Comparison of ENCODE assay signal across 34 cellular contexts in genomic region chr4:95300304-95300703, GRCh38.
"Had no signal": no experiment of that assay in that cellular context is flagged by ENCODE, and none has a peak within 500 bp of the region (broad histone marks: within the 10 kb centered on the region; RNA-seq: fewer than 3 reads in every experiment).

No MANE protein-coding gene starts in this region.

- DNase-seq: Karpas-422, Kasumi-1, MG63, MM.1S, MV-4-11, NCI-H1048, NCI-H1092, NCI-H1092 treated with DMSO at 0.1 percent for 48 hours, NCI-H1105, NCI-H1105 treated with DMSO at 0.1 percent for 48 hours, NCI-H1417, NCI-H1417 treated with DMSO at 0.1 percent for 48 hours, NCI-H1436, NCI-H1436 treated with DMSO at 0.1 percent for 48 hours, NCI-H146, NCI-H1694, NCI-H1694 treated with DMSO at 0.1 percent for 48 hours, NCI-H187, NCI-H187 treated with DMSO at 0.1 percent for 48 hours, NCI-H1930, NCI-H2029, NCI-H2029 treated with DMSO at 0.1 percent for 48 hours, NCI-H2081, NCI-H2081 treated with DMSO at 0.1 percent for 48 hours, NCI-H2107, NCI-H2171, NCI-H2171 treated with DMSO at 0.1 percent for 48 hours, NCI-H2227 treated with DMSO at 0.1 percent for 48 hours, NCI-H226, NCI-H345, NCI-H446, NCI-H446 treated with DMSO at 0.1 percent for 48 hours, NCI-H510A had no signal

- H3K4me2 ChIP-seq: KMS-11 had no signal

- H3K9me3 ChIP-seq: MG63 had no signal

- H3K27ac ChIP-seq: KMS-11 had no signal

- H3K36me3 ChIP-seq: MG63 had no signal

- H3K4me3 ChIP-seq: MG63 had no signal

- H3K27me3 ChIP-seq: MG63 had no signal

- H3K9ac ChIP-seq: KMS-11 had no signal
